In genomic region chr7:82291931-82292330, GRCh38 we compare ENCODE assay signal across 23 cellular contexts.
DNase-seq lines count a peak whose midpoint lies in the region; ATAC-seq lines count a peak whose summit lies in the region.
"Had no signal": no experiment of that assay in that cellular context is flagged by ENCODE, and none has a peak within 500 bp of the region (broad histone marks: within the 10 kb centered on the region; RNA-seq: fewer than 3 reads in every experiment).

No MANE protein-coding gene starts in this region.

- DNase-seq in NOMO-1 treated with dmso at 0.1 percent for 144 hours (lab: John Stamatoyannopoulos, UW; ENCODE audit: unreplicated experiment) (peak; percentile 12), NOMO-1 treated with DMSO at 0.1 percent for 48 hours (lab: John Stamatoyannopoulos, UW; ENCODE audit: unreplicated experiment) (no peak), NCI-H82 treated with DMSO at 0.1 percent for 48 hours (lab: John Stamatoyannopoulos, UW; ENCODE audit: unreplicated experiment) (peak; percentile 59), dermis blood vessel endothelial cell (peak; percentile 54), NCI-H2029 (lab: John Stamatoyannopoulos, UW) (no peak)
- no peak for DNase-seq in stimulated activated CD4-positive, alpha-beta T cell treated with anti-CD3 and anti-CD28 coated beads, Interleukin-1b, Interleukin-23, amount 100 ng/mL, for 48 hours
- DNase-seq: activated CD4-positive, alpha-beta T cell treated with anti-CD3 and anti-CD28 coated beads for 36 hours; activated gamma-delta T cell; activated naive CD8-positive, alpha-beta T cell treated with anti-CD3 and anti-CD28 coated beads, Interleukin-2, amount 10 ng/mL, durations not matched to agents 7 days and 5 days; activated T-cell treated with anti-CD3 and anti-CD28 coated beads, Interleukin-2, amount 50 U/mL, for 24 hours; CD8-positive, alpha-beta memory T cell; dorsolateral prefrontal cortex; glutamatergic neuron; islet precursor cell; naive thymus-derived CD8-positive, alpha-beta T cell; NCI-H1092; NCI-H187; NCI-H524 treated with DMSO at 0.1 percent for 48 hours; nucleus accumbens had no signal

- no peak for ATAC-seq in GM19397 (IDR thresholded peaks at IDR 0.05; ENCODE audit: unreplicated experiment)
- ATAC-seq in activated CD4-positive, CD25-positive, alpha-beta regulatory T cell treated with anti-CD3 and anti-CD28 coated beads, Interleukin-2, amount 50 U/mL, for 24 hours: no peak
- ATAC-seq: activated CD4-positive, alpha-beta T cell treated with anti-CD3 and anti-CD28 coated beads for 36 hours; GM23338; HepG2; naive thymus-derived CD8-positive, alpha-beta T cell had no signal

Comparison
In these comparisons a context has a peak if more than half of its experiments do, and no peak if none do; other contexts are left out.
1. DNase-seq: peak in NOMO-1 treated with dmso at 0.1 percent for 144 hours (single experiment), NCI-H82 treated with DMSO at 0.1 percent for 48 hours (single experiment) and dermis blood vessel endothelial cell (single experiment); none in NOMO-1 treated with DMSO at 0.1 percent for 48 hours (single experiment), stimulated activated CD4-positive, alpha-beta T cell treated with anti-CD3 and anti-CD28 coated beads, Interleukin-1b, Interleukin-23, amount 100 ng/mL, for 48 hours (single experiment) and NCI-H2029 (single experiment).